ENCODE assay signal across 9 cellular contexts in genomic region chr19:48859711-48860572, GRCh38. TPM values are rescaled to one million over a fixed set of nuclear protein-coding genes. Genes with fewer than 3 reads are reported as not detected.
DNase-seq lines count a peak whose midpoint lies in the region; ATAC-seq and TF ChIP-seq lines count a peak whose summit lies in the region.
"Had no signal": no experiment of that assay in that cellular context is flagged by ENCODE, and none has a peak within 500 bp of the region (broad histone marks: within the 10 kb centered on the region; RNA-seq: fewer than 3 reads in every experiment).

No MANE protein-coding gene starts in this region.

- peak overlapping the region; percentile 45 to 55 for H3K4me3 ChIP-seq in CD4-positive, alpha-beta memory T cell (ENCODE audit: low read length in 2 of 2)
- H3K4me3 ChIP-seq in mesendoderm (ENCODE audit: low read length): no peak overlapping the region
- H3K4me3 ChIP-seq: vagina had no signal

- H3K4ac ChIP-seq in mesendoderm (ENCODE audit: low read depth, low read length): no peak overlapping the region

- peak overlapping the region; percentile 35 for H3K27ac ChIP-seq in CD4-positive, alpha-beta memory T cell (ENCODE audit: low read depth, low read length)
- H3K27ac ChIP-seq in mesendoderm (ENCODE audit: low read depth, low read length) (no peak overlapping the region), caudate nucleus (ENCODE audit: low read depth, low read length) (no peak overlapping the region)
- H3K27ac ChIP-seq: vagina had no signal

- no peak overlapping the region for H2BK120ac ChIP-seq in mesendoderm (ENCODE audit: low read depth, low read length)

- no peak overlapping the region for H2AK5ac ChIP-seq in mesendoderm (ENCODE audit: low read length)

- no peaks in the 10 kb centered on the region for H3K79me1 ChIP-seq in mesendoderm (ENCODE audit: low read length)

- no peak overlapping the region for H2BK5ac ChIP-seq in mesendoderm (ENCODE audit: low read length)

- no peaks in the 10 kb centered on the region for H3K36me3 ChIP-seq in CD4-positive, alpha-beta memory T cell (ENCODE audit: insufficient read depth, low read length)
- no peaks in the 10 kb centered on the region for H3K36me3 ChIP-seq in mesendoderm (ENCODE audit: control insufficient read depth, insufficient read depth, low read length)
- H3K36me3 ChIP-seq: vagina had no signal

- no peaks in the 10 kb centered on the region for H3K36me3 Mint-ChIP-seq in CD4-positive, alpha-beta memory T cell
- H3K36me3 Mint-ChIP-seq in activated CD8-positive, alpha-beta T cell treated with anti-CD3 and anti-CD28 coated beads for 36 hours (ENCODE audit: low read depth): no peaks in the 10 kb centered on the region

- H3K9me3 ChIP-seq in CD4-positive, alpha-beta memory T cell (ENCODE audit: control insufficient read depth in 1 of 2, low read length in 2 of 2): no peaks in the 10 kb centered on the region
- H3K9me3 ChIP-seq: vagina had no signal

- no peak overlapping the region for H4K8ac ChIP-seq in mesendoderm (ENCODE audit: low read depth, low read length)

- CTCF ChIA-PET in CD4-positive, alpha-beta memory T cell (lab: Charles Lee; ENCODE audit: partially characterized antibody): no interaction called here
- CTCF ChIA-PET in activated CD8-positive, alpha-beta T cell treated with anti-CD3 and anti-CD28 coated beads for 36 hours (lab: Charles Lee): no interaction called here

- H3K56ac ChIP-seq in mesendoderm (ENCODE audit: low read length): no peak overlapping the region

- no peak overlapping the region for H3K9ac ChIP-seq in mesendoderm (ENCODE audit: low read length)

- H3K9me3 Mint-ChIP-seq in CD4-positive, alpha-beta memory T cell: no peaks in the 10 kb centered on the region
- no peaks in the 10 kb centered on the region for H3K9me3 Mint-ChIP-seq in activated CD8-positive, alpha-beta T cell treated with anti-CD3 and anti-CD28 coated beads for 36 hours

- H3K4me3 Mint-ChIP-seq in CD4-positive, alpha-beta memory T cell: peak overlapping the region in 5 of 8 donors; percentile 15 to 90 (median 38)
- H3K4me3 Mint-ChIP-seq in activated CD8-positive, alpha-beta T cell treated with anti-CD3 and anti-CD28 coated beads for 36 hours: peak overlapping the region; percentile 26

- no peak overlapping the region for H2BK15ac ChIP-seq in mesendoderm (replicated peaks; ENCODE audit: low read depth)

- no peak overlapping the region for H4K5ac ChIP-seq in mesendoderm (ENCODE audit: low read length)

- no CpG with 5 or more reads among the region's 30 CpGs for WGBS in mesendoderm (ENCODE audit: extremely low coverage, insufficient coverage, low lambda C conversion rate)

- H3K79me2 ChIP-seq in mesendoderm (ENCODE audit: control insufficient read depth, insufficient read depth, low read length): no peaks in the 10 kb centered on the region

- no peak overlapping the region for H3K4me2 ChIP-seq in mesendoderm (ENCODE audit: low read length)

- H3K27me3 ChIP-seq in CD4-positive, alpha-beta memory T cell (ENCODE audit: insufficient read depth, low read length): no peaks in the 10 kb centered on the region
- H3K27me3 ChIP-seq in mesendoderm (ENCODE audit: insufficient read depth, low read length, poor library complexity): no peaks in the 10 kb centered on the region
- H3K27me3 ChIP-seq: vagina had no signal

- intact Hi-C loops in CD4-positive, alpha-beta memory T cell (cut with micrococcal nuclease): loop anchor here (1.0 to 10.0 kb wide), 3 partner anchors 12 to 73 kb away; partner anchors contain the start of genes DHDH, NUCB1 and PPP1R15A
- intact Hi-C loops in activated CD8-positive, alpha-beta T cell treated with anti-CD3 and anti-CD28 coated beads for 36 hours (cut with micrococcal nuclease): no loop called here

- no peak for DNase-seq in CD4-positive, alpha-beta memory T cell
- DNase-seq in activated CD8-positive, alpha-beta T cell treated with anti-CD3 and anti-CD28 coated beads for 36 hours: peak; percentile 50
- DNase-seq in mesendoderm (peak; percentile 77), NCI-H2081 treated with DMSO at 0.1 percent for 48 hours (lab: John Stamatoyannopoulos, UW) (no peak), caudate nucleus (lab: John Stamatoyannopoulos, UW) (no peak)
- no peak for DNase-seq in activated CD4-positive, CD25-positive, alpha-beta regulatory T cell (lab: John Stamatoyannopoulos, UW)

- no peak overlapping the region for H3K23ac ChIP-seq in mesendoderm (ENCODE audit: low read length)

- no peak for TF ChIP-seq CTCF in activated CD8-positive, alpha-beta T cell treated with anti-CD3 and anti-CD28 coated beads for 36 hours (IDR thresholded peaks at IDR 0.05)

- ATAC-seq in GM19463 (IDR thresholded peaks at IDR 0.05; ENCODE audit: unreplicated experiment) (peak; percentile 65), GM18861 (IDR thresholded peaks at IDR 0.05; ENCODE audit: unreplicated experiment) (no peak)
- ATAC-seq in activated CD8-positive, alpha-beta T cell treated with anti-CD3 and anti-CD28 coated beads for 36 hours: no peak

- peaks cover 2 to 10% (median 6%) of the 10 kb centered on the region in 4 donors for H3K4me1 Mint-ChIP-seq in CD4-positive, alpha-beta memory T cell
- peaks cover 2% of the 10 kb centered on the region for H3K4me1 Mint-ChIP-seq in activated CD8-positive, alpha-beta T cell treated with anti-CD3 and anti-CD28 coated beads for 36 hours (ENCODE audit: low read depth)

- H3K27me3 Mint-ChIP-seq in CD4-positive, alpha-beta memory T cell: no peaks in the 10 kb centered on the region
- H3K27me3 Mint-ChIP-seq in activated CD8-positive, alpha-beta T cell treated with anti-CD3 and anti-CD28 coated beads for 36 hours: no peaks in the 10 kb centered on the region

- no peak overlapping the region for H3K18ac ChIP-seq in mesendoderm (ENCODE audit: low read length)

- peak overlapping the region in 1 of 7 donors; percentile 25 for H3K27ac Mint-ChIP-seq in CD4-positive, alpha-beta memory T cell
- H3K27ac Mint-ChIP-seq in activated CD8-positive, alpha-beta T cell treated with anti-CD3 and anti-CD28 coated beads for 36 hours: peak overlapping the region; percentile 46

- POLR2A ChIA-PET in CD4-positive, alpha-beta memory T cell (lab: Charles Lee; ENCODE audit: partially characterized antibody): interaction anchor here (0.6 to 1.2 kb wide), 3 partner anchors 12 to 173 kb away, joined by 3 to 5 read pairs (median 4); partner anchors contain the start of gene PPP1R15A
- POLR2A ChIA-PET in activated CD8-positive, alpha-beta T cell treated with anti-CD3 and anti-CD28 coated beads for 36 hours (lab: Charles Lee): no interaction called here

- peaks cover 14% of the 10 kb centered on the region for H3K4me1 ChIP-seq in CD4-positive, alpha-beta memory T cell (ENCODE audit: insufficient read depth, low read length)
- no peaks in the 10 kb centered on the region for H3K4me1 ChIP-seq in mesendoderm (ENCODE audit: control insufficient read depth, low read depth, low read length)
- H3K4me1 ChIP-seq: vagina had no signal

RNA-seq across cellular contexts. Expression of gene PLEKHA4, which starts 8.5 kb away (rescaled TPM):
- total RNA-seq in CD4-positive, alpha-beta memory T cell: 1 to 10 TPM; 2.8 to 6.6 TPM
- 1 to 10 TPM; 2.3 to 7.5 TPM for polyA plus RNA-seq in CD4-positive, alpha-beta memory T cell
- 1 to 10 TPM; 9.4 to 9.7 TPM for total RNA-seq in activated CD8-positive, alpha-beta T cell treated with anti-CD3 and anti-CD28 coated beads for 36 hours
- 4.9 TPM for polyA plus RNA-seq in mesendoderm (2013, experiment 1 of 2)
- 4.6 TPM for polyA plus RNA-seq in mesendoderm (2013, experiment 2 of 2)

RNA-seq across cellular contexts. Expression of gene PPP1R15A, which starts 12.3 kb away (rescaled TPM):
- total RNA-seq in CD4-positive, alpha-beta memory T cell: 10 to 100 TPM; 67.0 to 69.8 TPM
- 10 to 100 TPM; 79.6 to 83.3 TPM for polyA plus RNA-seq in CD4-positive, alpha-beta memory T cell
- 10 to 100 TPM; 77.8 to 81.2 TPM for total RNA-seq in activated CD8-positive, alpha-beta T cell treated with anti-CD3 and anti-CD28 coated beads for 36 hours
- 32.5 TPM for polyA plus RNA-seq in mesendoderm (2013, experiment 1 of 2)
- polyA plus RNA-seq in mesendoderm (2013, experiment 2 of 2): 33.4 TPM

RNA-seq across cellular contexts. Expression of gene HSD17B14, which starts 23.7 kb away (rescaled TPM):
- under 1 TPM; 0.35 to 0.75 TPM for total RNA-seq in CD4-positive, alpha-beta memory T cell
- 1 to 10 TPM in 1 of 2 donors, under 1 TPM in 1; 0.32 to 1.1 TPM for polyA plus RNA-seq in CD4-positive, alpha-beta memory T cell
- under 1 TPM; 0.47 to 0.56 TPM for total RNA-seq in activated CD8-positive, alpha-beta T cell treated with anti-CD3 and anti-CD28 coated beads for 36 hours
- 1.5 TPM for polyA plus RNA-seq in mesendoderm (2013, experiment 1 of 2)
- polyA plus RNA-seq in mesendoderm (2013, experiment 2 of 2): 1.2 TPM

RNA-seq across cellular contexts. Expression of gene TULP2, which starts 38.6 kb away (rescaled TPM):
- total RNA-seq in CD4-positive, alpha-beta memory T cell: not detected
- polyA plus RNA-seq in CD4-positive, alpha-beta memory T cell: not detected
- under 1 TPM; 0.68 to 0.85 TPM for total RNA-seq in activated CD8-positive, alpha-beta T cell treated with anti-CD3 and anti-CD28 coated beads for 36 hours
- polyA plus RNA-seq in mesendoderm (2013, experiment 1 of 2): 0.31 TPM
- 0.21 TPM for polyA plus RNA-seq in mesendoderm (2013, experiment 2 of 2)
- total RNA-seq: vagina had no signal

RNA-seq across cellular contexts. Expression of gene NUCB1, which starts 40.2 kb away (rescaled TPM):
- 100 to 1,000 TPM; 132 to 145 TPM for total RNA-seq in CD4-positive, alpha-beta memory T cell
- 100 to 1,000 TPM in 1 of 2 donors, 10 to 100 TPM in 1; 65.3 to 126 TPM for polyA plus RNA-seq in CD4-positive, alpha-beta memory T cell
- 100 to 1,000 TPM; 102 to 114 TPM for total RNA-seq in activated CD8-positive, alpha-beta T cell treated with anti-CD3 and anti-CD28 coated beads for 36 hours
- 53.7 TPM for polyA plus RNA-seq in mesendoderm (2013, experiment 1 of 2)
- 51.7 TPM for polyA plus RNA-seq in mesendoderm (2013, experiment 2 of 2)

Comparison
In these comparisons a context has a peak if more than half of its experiments do, and no peak if none do; other contexts are left out.
1. DNase-seq: peak in activated CD8-positive, alpha-beta T cell treated with anti-CD3 and anti-CD28 coated beads for 36 hours (single experiment) and mesendoderm (single experiment); none in CD4-positive, alpha-beta memory T cell (0 of 5), NCI-H2081 treated with DMSO at 0.1 percent for 48 hours (single experiment), caudate nucleus (0 of 61) and activated CD4-positive, CD25-positive, alpha-beta regulatory T cell (0 of 4).